8 cellular contexts compared by ENCODE assay signal in the genomic region with DNA sequence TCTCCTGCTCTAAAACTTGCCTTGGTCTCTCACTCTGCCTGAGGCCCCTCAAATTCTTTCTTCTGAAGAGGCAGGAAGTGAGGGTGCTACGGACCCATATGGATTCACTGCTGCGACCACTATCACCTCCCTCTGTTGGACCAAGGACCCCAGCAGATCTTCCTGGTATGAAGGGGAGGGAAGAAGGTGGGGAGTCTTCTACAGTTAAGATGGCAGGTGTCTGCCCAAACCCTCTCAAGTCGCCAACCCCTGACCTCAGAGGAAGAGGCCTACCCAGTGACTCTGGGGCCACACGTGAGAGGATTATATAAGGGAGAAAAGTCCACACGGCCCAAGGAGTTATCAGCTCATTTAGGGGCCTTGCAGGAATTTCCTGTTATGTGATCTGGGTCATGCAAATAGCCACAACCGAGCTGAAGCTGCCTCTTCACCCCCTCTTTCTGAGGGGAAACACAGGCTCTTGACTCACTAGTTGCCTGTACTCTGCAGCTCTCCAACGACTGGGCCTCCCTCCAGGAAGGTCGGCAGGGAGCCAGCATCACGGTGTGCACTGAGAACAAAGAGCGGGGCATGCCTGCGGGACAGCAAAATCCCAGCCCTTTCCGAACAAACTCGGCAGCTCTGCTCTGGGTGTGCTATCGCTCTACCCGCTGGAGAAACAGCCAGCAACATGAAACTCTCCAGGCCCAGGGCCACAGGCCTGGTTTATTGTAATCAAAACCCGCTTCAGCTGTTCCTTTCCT.
DNase-seq lines count a peak whose midpoint lies in the region; ATAC-seq and TF ChIP-seq lines count a peak whose summit lies in the region.

No MANE protein-coding gene starts in this region.

- H3K36me3 ChIP-seq in H7 (replicated peaks; ENCODE audit: control insufficient read depth, insufficient read depth, low read length) (no peaks in the 10 kb centered on the region), liver (ENCODE audit: control insufficient read depth in 4 of 4, insufficient read depth in 3 of 4, low read depth in 1 of 4, low read length in 3 of 4) (no peaks in the 10 kb centered on the region)

- H3K27ac ChIP-seq in liver (ENCODE audit: low read depth in 1 of 2, low read length in 2 of 2): peak overlapping the region; percentile 53 to 64

- H3K27ac Mint-ChIP-seq in stimulated activated naive CD8-positive, alpha-beta T cell treated with anti-CD3 and anti-CD28 coated beads, Interleukin-15, Interleukin-2, amounts not matched to agents 100 ng/mL and 50 ng/mL, for 24 hours: peak overlapping the region; percentile 65

- H3K9me3 Mint-ChIP-seq in stimulated activated naive CD8-positive, alpha-beta T cell treated with anti-CD3 and anti-CD28 coated beads, Interleukin-15, Interleukin-2, amounts not matched to agents 100 ng/mL and 50 ng/mL, for 24 hours: no peaks in the 10 kb centered on the region

- ATAC-seq in GM21526 (IDR thresholded peaks at IDR 0.05; ENCODE audit: low FRiP score, unreplicated experiment): no peak

- H3K9me3 ChIP-seq in liver (ENCODE audit: control insufficient read depth in 4 of 4, low read length in 3 of 4): no peaks in the 10 kb centered on the region

- H3K4me1 ChIP-seq in liver (ENCODE audit: control insufficient read depth in 4 of 4, insufficient read depth in 4 of 4, low read length in 3 of 4): peaks cover 0 to 8% (median 3%) of the 10 kb centered on the region in 4 donors

- peak in 1 of 2 donors; percentile 22 for TF ChIP-seq RAD21 in liver (IDR thresholded peaks at IDR 0.05)

- TF ChIP-seq CTCF in liver (IDR thresholded peaks at IDR 0.05; ENCODE audit: low read depth, low read length, missing input control): no peak

- H3K4me1 Mint-ChIP-seq in stimulated activated naive CD8-positive, alpha-beta T cell treated with anti-CD3 and anti-CD28 coated beads, Interleukin-15, Interleukin-2, amounts not matched to agents 100 ng/mL and 50 ng/mL, for 24 hours (ENCODE audit: low read depth): peaks cover 69% of the 10 kb centered on the region

- no peaks in the 10 kb centered on the region for H3K27me3 ChIP-seq in H7 (ENCODE audit: control insufficient read depth, insufficient read depth, low read length)
- H3K27me3 ChIP-seq in liver (ENCODE audit: control insufficient read depth in 4 of 4, insufficient read depth in 4 of 4, low read length in 3 of 4): no peaks in the 10 kb centered on the region

- H3K27me3 Mint-ChIP-seq in stimulated activated naive CD8-positive, alpha-beta T cell treated with anti-CD3 and anti-CD28 coated beads, Interleukin-15, Interleukin-2, amounts not matched to agents 100 ng/mL and 50 ng/mL, for 24 hours: no peaks in the 10 kb centered on the region

- peaks cover 8% of the 10 kb centered on the region for H3K36me3 Mint-ChIP-seq in stimulated activated naive CD8-positive, alpha-beta T cell treated with anti-CD3 and anti-CD28 coated beads, Interleukin-15, Interleukin-2, amounts not matched to agents 100 ng/mL and 50 ng/mL, for 24 hours (ENCODE audit: low read depth)

- H3K9ac ChIP-seq in liver (ENCODE audit: low read depth in 1 of 2, low read length in 2 of 2): no peak overlapping the region

- WGBS in liver: 41% methylated on average over 16 of the region's 16 CpGs

- DNase-seq in AG08396 (ENCODE audit: low spot score) (peak; percentile 84), H7 (peak; percentile 69), NCI-H345 treated with DMSO at 0.1 percent for 48 hours (lab: John Stamatoyannopoulos, UW; ENCODE audit: unreplicated experiment) (peak; percentile 94), dermis blood vessel endothelial cell (peak; percentile 100)
- DNase-seq in stimulated activated CD4-positive, alpha-beta T cell treated with anti-CD3 and anti-CD28 coated beads, Interleukin-2, amount 100 ng/mL, for 48 hours: no peak

- H3K4me3 ChIP-seq in H7 (ENCODE audit: insufficient read depth, low read depth, low read length) (no peak overlapping the region), liver (ENCODE audit: low read depth in 1 of 3, low read length in 3 of 3) (no peak overlapping the region)

- H3K4me3 Mint-ChIP-seq in stimulated activated naive CD8-positive, alpha-beta T cell treated with anti-CD3 and anti-CD28 coated beads, Interleukin-15, Interleukin-2, amounts not matched to agents 100 ng/mL and 50 ng/mL, for 24 hours: peak overlapping the region; percentile 15

TF ChIP-seq in liver, 16 proteins besides CTCF, POLR2A, EP300 and RAD21:
- TF ChIP-seq, protein P1, sequence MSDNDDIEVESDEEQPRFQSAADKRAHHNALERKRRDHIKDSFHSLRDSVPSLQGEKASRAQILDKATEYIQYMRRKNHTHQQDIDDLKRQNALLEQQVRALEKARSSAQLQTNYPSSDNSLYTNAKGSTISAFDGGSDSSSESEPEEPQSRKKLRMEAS (IDR thresholded peaks at IDR 0.05): no peak
- TF ChIP-seq FOXA2 (IDR thresholded peaks at IDR 0.05) (no peak), NR2F2 (IDR thresholded peaks at IDR 0.05) (peak; percentile 44), REST (IDR thresholded peaks at IDR 0.05) (peak; percentile 16), SP1 (IDR thresholded peaks at IDR 0.05) (peak; percentile 18), TAF1 (conservative IDR thresholded peaks at IDR 0.05) (no peak), HNF4A (conservative IDR thresholded peaks at IDR 0.05) (no peak)

Comparison
In these comparisons a context has a peak if more than half of its experiments do, and no peak if none do; other contexts are left out.
1. DNase-seq: peak in AG08396 (single experiment), H7 (single experiment), NCI-H345 treated with DMSO at 0.1 percent for 48 hours (single experiment) and dermis blood vessel endothelial cell (single experiment); none in stimulated activated CD4-positive, alpha-beta T cell treated with anti-CD3 and anti-CD28 coated beads, Interleukin-2, amount 100 ng/mL, for 48 hours (0 of 2).